11 cellular contexts compared by ENCODE assay signal in the genomic region with DNA sequence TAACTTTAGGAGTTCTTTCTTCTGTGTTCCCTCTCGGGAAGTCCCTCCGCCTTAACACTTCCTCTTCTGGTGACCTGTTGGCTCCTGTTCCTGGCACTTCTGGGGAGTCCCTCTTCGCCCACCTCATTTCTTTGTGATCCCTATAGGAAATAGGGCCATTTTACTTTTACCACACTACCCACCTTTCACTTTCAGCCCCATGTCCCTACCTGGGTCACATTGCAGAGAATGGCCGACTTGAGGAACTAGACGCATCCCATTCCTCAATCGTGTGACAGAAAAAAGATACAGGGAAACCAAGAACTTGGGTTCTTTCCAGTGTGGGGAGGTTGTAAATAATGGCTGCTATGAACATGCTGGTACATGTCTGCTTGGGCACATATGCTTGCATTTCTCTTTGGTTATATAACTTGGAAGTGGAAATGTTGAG. TPM values are rescaled to one million over a fixed set of nuclear protein-coding genes. Genes with fewer than 3 reads are reported as not detected.
DNase-seq lines count a peak whose midpoint lies in the region; ATAC-seq and TF ChIP-seq lines count a peak whose summit lies in the region.
"Had no signal": no experiment of that assay in that cellular context is flagged by ENCODE, and none has a peak within 500 bp of the region (broad histone marks: within the 10 kb centered on the region; RNA-seq: fewer than 3 reads in every experiment).

No MANE protein-coding gene starts in this region.

- no peak for TF ChIP-seq POLR2A in spleen (IDR thresholded peaks at IDR 0.05)

- DNase-seq in activated CD4-positive, alpha-beta T cell treated with anti-CD3 and anti-CD28 coated beads, Interleukin-2, amount 10 ng/mL, durations not matched to agents 24 days and 14 days = peak; percentile 66
- no peak for DNase-seq in activated CD4-positive, alpha-beta T cell treated with anti-CD3 and anti-CD28 coated beads for 4 hours
- DNase-seq in HFFc6 (no peak), spleen (no peak), iPS-NIHi11 (ENCODE audit: low spot score) (no peak)
- DNase-seq in activated T-helper 1 cell treated with anti-CD3 and anti-CD28 coated beads, Interleukin-12 subunit alpha, Interleukin-12 subunit beta, Interleukin-2, Interleukin-4 antibody, amounts not matched to agents 30 ng/mL and 10 ng/mL and 1 ng/mL, durations not matched to agents 14 hours and 24 hours and 36 hours (ENCODE audit: low spot score) = no peak
- DNase-seq in stimulated activated CD4-positive, alpha-beta T cell treated with anti-CD3 and anti-CD28 coated beads, Interleukin-2, amount 100 ng/mL, for 24 hours = no peak
- DNase-seq: nucleus accumbens, PC-3 had no signal

- TF ChIP-seq CTCF in HFFc6 (IDR thresholded peaks at IDR 0.05) = no peak
- no peak for TF ChIP-seq CTCF in spleen (IDR thresholded peaks at IDR 0.05 in 8 of 11, conservative IDR thresholded peaks at IDR 0.05 in 3 of 11)

- no peaks in the 10 kb centered on the region for H3K27me3 Mint-ChIP-seq in activated CD4-positive, alpha-beta T cell treated with anti-CD3 and anti-CD28 coated beads, Interleukin-2, amount 10 ng/mL, durations not matched to agents 24 days and 14 days
- no peaks in the 10 kb centered on the region; the same call in 1 of the 2 replicates for H3K27me3 Mint-ChIP-seq in HFFc6 (ENCODE audit: insufficient read depth)
- no peaks in the 10 kb centered on the region for H3K27me3 Mint-ChIP-seq in activated T-helper 1 cell treated with anti-CD3 and anti-CD28 coated beads, Interleukin-12 subunit alpha, Interleukin-12 subunit beta, Interleukin-2, Interleukin-4 antibody, amounts not matched to agents 30 ng/mL and 10 ng/mL and 1 ng/mL, durations not matched to agents 14 hours and 24 hours and 36 hours (ENCODE audit: insufficient read depth)

- H3K4me1 Mint-ChIP-seq in activated CD4-positive, alpha-beta T cell treated with anti-CD3 and anti-CD28 coated beads, Interleukin-2, amount 10 ng/mL, durations not matched to agents 24 days and 14 days = peaks cover 66% of the 10 kb centered on the region
- H3K4me1 Mint-ChIP-seq in HFFc6 (ENCODE audit: low read depth) = peaks cover 31% of the 10 kb centered on the region
- peaks cover 82% of the 10 kb centered on the region for H3K4me1 Mint-ChIP-seq in activated T-helper 1 cell treated with anti-CD3 and anti-CD28 coated beads, Interleukin-12 subunit alpha, Interleukin-12 subunit beta, Interleukin-2, Interleukin-4 antibody, amounts not matched to agents 30 ng/mL and 10 ng/mL and 1 ng/mL, durations not matched to agents 14 hours and 24 hours and 36 hours (ENCODE audit: low read depth)

- intact Hi-C loops in activated CD4-positive, alpha-beta T cell treated with anti-CD3 and anti-CD28 coated beads, Interleukin-2, amount 10 ng/mL, durations not matched to agents 24 days and 14 days (cut with micrococcal nuclease) = loop anchor here (1.0 kb wide), 6 partner anchors 18 to 205 kb away; a partner anchor contains a TSS
- intact Hi-C loops in activated T-helper 1 cell treated with anti-CD3 and anti-CD28 coated beads, Interleukin-12 subunit alpha, Interleukin-12 subunit beta, Interleukin-2, Interleukin-4 antibody, amounts not matched to agents 30 ng/mL and 10 ng/mL and 1 ng/mL, durations not matched to agents 14 hours and 24 hours and 36 hours (cut with micrococcal nuclease) = loop anchor here (1.0 to 5.0 kb wide), 9 partner anchors 9 to 810 kb away; no protein-coding TSS in a partner anchor
- intact Hi-C loops in spleen (cut with DNase I; ENCODE audit: low total_unique reads) = no loop called here

- peaks cover 20 to 97% (median 59%) of the 10 kb centered on the region in 6 donors for H3K4me1 ChIP-seq in spleen
- H3K4me1 ChIP-seq: vagina had no signal

- peaks cover 12% of the 10 kb centered on the region for H3K9me3 Mint-ChIP-seq in activated CD4-positive, alpha-beta T cell treated with anti-CD3 and anti-CD28 coated beads, Interleukin-2, amount 10 ng/mL, durations not matched to agents 24 days and 14 days
- no peaks in the 10 kb centered on the region for H3K9me3 Mint-ChIP-seq in HFFc6
- H3K9me3 Mint-ChIP-seq in activated T-helper 1 cell treated with anti-CD3 and anti-CD28 coated beads, Interleukin-12 subunit alpha, Interleukin-12 subunit beta, Interleukin-2, Interleukin-4 antibody, amounts not matched to agents 30 ng/mL and 10 ng/mL and 1 ng/mL, durations not matched to agents 14 hours and 24 hours and 36 hours = peaks cover 19% of the 10 kb centered on the region

- peaks cover 0 to 3% (median 0%) of the 10 kb centered on the region in 8 donors for H3K9me3 ChIP-seq in spleen
- H3K9me3 ChIP-seq: vagina had no signal

- no peak overlapping the region for H3K4me3 ChIP-seq in spleen
- H3K4me3 ChIP-seq: vagina had no signal

- H3K27ac ChIP-seq in spleen = peak overlapping the region in 5 of 8 donors; percentile 8 to 91 (median 60)
- H3K27ac ChIP-seq: vagina had no signal

- H3K27ac Mint-ChIP-seq in activated CD4-positive, alpha-beta T cell treated with anti-CD3 and anti-CD28 coated beads, Interleukin-2, amount 10 ng/mL, durations not matched to agents 24 days and 14 days = peak overlapping the region; percentile 98
- H3K27ac Mint-ChIP-seq in HFFc6 = peak overlapping the region; percentile 83
- H3K27ac Mint-ChIP-seq in activated T-helper 1 cell treated with anti-CD3 and anti-CD28 coated beads, Interleukin-12 subunit alpha, Interleukin-12 subunit beta, Interleukin-2, Interleukin-4 antibody, amounts not matched to agents 30 ng/mL and 10 ng/mL and 1 ng/mL, durations not matched to agents 14 hours and 24 hours and 36 hours = peak overlapping the region; percentile 100

- peaks cover 88% of the 10 kb centered on the region for H3K36me3 Mint-ChIP-seq in activated CD4-positive, alpha-beta T cell treated with anti-CD3 and anti-CD28 coated beads, Interleukin-2, amount 10 ng/mL, durations not matched to agents 24 days and 14 days (ENCODE audit: low read depth)
- peaks cover 10% of the 10 kb centered on the region; the same call in 1 of the 2 replicates for H3K36me3 Mint-ChIP-seq in HFFc6 (ENCODE audit: low read depth)
- H3K36me3 Mint-ChIP-seq in activated T-helper 1 cell treated with anti-CD3 and anti-CD28 coated beads, Interleukin-12 subunit alpha, Interleukin-12 subunit beta, Interleukin-2, Interleukin-4 antibody, amounts not matched to agents 30 ng/mL and 10 ng/mL and 1 ng/mL, durations not matched to agents 14 hours and 24 hours and 36 hours (ENCODE audit: low read depth) = peaks cover 77% of the 10 kb centered on the region

- no peak for ATAC-seq in GM21515 (IDR thresholded peaks at IDR 0.05; ENCODE audit: unreplicated experiment)
- ATAC-seq: PC-3 had no signal

- 43 to 61% (median 55%) methylated on average over 6 of the region's 6 CpGs for WGBS in spleen, 5 donors

- H3K36me3 ChIP-seq in spleen = no peaks in the 10 kb centered on the region
- H3K36me3 ChIP-seq: vagina had no signal

- peak overlapping the region; percentile 100 for H3K4me3 Mint-ChIP-seq in activated CD4-positive, alpha-beta T cell treated with anti-CD3 and anti-CD28 coated beads, Interleukin-2, amount 10 ng/mL, durations not matched to agents 24 days and 14 days
- H3K4me3 Mint-ChIP-seq in HFFc6 = no peak overlapping the region
- peak overlapping the region; percentile 100 for H3K4me3 Mint-ChIP-seq in activated T-helper 1 cell treated with anti-CD3 and anti-CD28 coated beads, Interleukin-12 subunit alpha, Interleukin-12 subunit beta, Interleukin-2, Interleukin-4 antibody, amounts not matched to agents 30 ng/mL and 10 ng/mL and 1 ng/mL, durations not matched to agents 14 hours and 24 hours and 36 hours

- H3K27me3 ChIP-seq in spleen (replicated peaks in 1 of 7) = peaks cover 0 to 15% (median 0%) of the 10 kb centered on the region in 7 donors
- H3K27me3 ChIP-seq: vagina had no signal

RNA-seq across cellular contexts. Expression of a gene that starts 6.6 kb away (rescaled TPM):
- total RNA-seq in activated CD4-positive, alpha-beta T cell treated with anti-CD3 and anti-CD28 coated beads, Interleukin-2, amount 10 ng/mL, durations not matched to agents 24 days and 14 days = 94.9 and 100 TPM in 2 replicates
- total RNA-seq in HFFc6 (2021; fragmentation: NEBNext Ultra II Directional; extraction: Animal tissue kit (Norgen Biotek cat#: 25700)) = 1 to 10 TPM in 5 of 6 experiments, under 1 TPM in 1; 0.96 to 1.8 (median 1.2) TPM
- total RNA-seq in activated T-helper 1 cell treated with anti-CD3 and anti-CD28 coated beads, Interleukin-12 subunit alpha, Interleukin-12 subunit beta, Interleukin-2, Interleukin-4 antibody, amounts not matched to agents 30 ng/mL and 10 ng/mL and 1 ng/mL, durations not matched to agents 14 hours and 24 hours and 36 hours = 101 and 104 TPM in 2 replicates
- 10 to 100 TPM in 6 of 7 donors, 1 to 10 TPM in 1; 8.7 to 19.7 (median 13.0) TPM for total RNA-seq in spleen
- polyA plus RNA-seq in spleen = 1 to 10 TPM; 2.7 to 6.0 (median 3.3) TPM
